ENCODE assay signal across 8 cellular contexts in genomic region chr7:43868681-43869017, GRCh38. TPM values are rescaled to one million over a fixed set of nuclear protein-coding genes. Genes with fewer than 3 reads are reported as not detected.
DNase-seq lines count a peak whose midpoint lies in the region; ATAC-seq and TF ChIP-seq lines count a peak whose summit lies in the region.

No MANE protein-coding gene starts in this region.

- no peaks in the 10 kb centered on the region; the same call in 1 of the 2 replicates for H3K79me2 ChIP-seq in KMS-11 (ENCODE audit: insufficient read depth, low read depth)

- H3K9ac ChIP-seq in KMS-11 (peak overlapping the region; percentile 62; the same call in 1 of the 2 replicates), colonic mucosa (ENCODE audit: low read depth in 2 of 2, low read length in 2 of 2) (peak overlapping the region; percentile 81 to 89)

- H3K4me3 Mint-ChIP-seq in naive B cell: peak overlapping the region; percentile 90 to 98 (median 96)

- peaks cover 16 to 25% (median 22%) of the 10 kb centered on the region in 3 donors for H3K4me1 Mint-ChIP-seq in naive B cell

- intact Hi-C loops in colonic mucosa (cut with DNase I): no loop called here

- ATAC-seq in GM18502 (IDR thresholded peaks at IDR 0.05; ENCODE audit: poor library complexity, unreplicated experiment) (peak; percentile 5), naive B cell (ENCODE audit: low read depth in 2 of 2) (peak in 1 of 2 donors; percentile 0), HG03025 (IDR thresholded peaks at IDR 0.05; ENCODE audit: low FRiP score, unreplicated experiment) (no peak), GM21526 (IDR thresholded peaks at IDR 0.05; ENCODE audit: low FRiP score, unreplicated experiment) (no peak), HG03159 (IDR thresholded peaks at IDR 0.05; ENCODE audit: unreplicated experiment) (no peak)

- H3K9me3 ChIP-seq in colonic mucosa: no peaks in the 10 kb centered on the region

- H3K27ac ChIP-seq in KMS-11: peak overlapping the region; percentile 46; the same call in 1 of the 2 replicates
- peak overlapping the region; percentile 77 for H3K27ac ChIP-seq in colonic mucosa

- peak overlapping the region; percentile 99 for H3K4me2 ChIP-seq in KMS-11

- no peaks in the 10 kb centered on the region for H3K9me3 Mint-ChIP-seq in naive B cell

- H3K27ac Mint-ChIP-seq in naive B cell: peak overlapping the region in 5 of 6 donors; percentile 76 to 89 (median 82)

- H3K36me3 Mint-ChIP-seq in naive B cell: peaks cover 0 to 8% of the 10 kb centered on the region in 2 donors

- H4K20me1 ChIP-seq in KMS-11 (ENCODE audit: insufficient read depth): no peaks in the 10 kb centered on the region

- peak overlapping the region; percentile 84; the same call in 1 of the 2 replicates for H2AFZ ChIP-seq in KMS-11 (ENCODE audit: low read depth)

- peaks cover 18% of the 10 kb centered on the region for H3K4me1 ChIP-seq in KMS-11 (ENCODE audit: low read depth, poor library complexity, severe bottlenecking)
- peaks cover 6% of the 10 kb centered on the region for H3K4me1 ChIP-seq in colonic mucosa

- H3K36me3 ChIP-seq in KMS-11 (ENCODE audit: insufficient read depth) (peaks cover 9% of the 10 kb centered on the region; the same call in 1 of the 2 replicates), colonic mucosa (no peaks in the 10 kb centered on the region)

- no peaks in the 10 kb centered on the region for H3K27me3 Mint-ChIP-seq in naive B cell

- DNase-seq in colonic mucosa (no peak), naive B cell (no peak), NCI-H748 (lab: John Stamatoyannopoulos, UW; ENCODE audit: unreplicated experiment) (no peak)

- H3K4me3 ChIP-seq in KMS-11 (IDR thresholded peaks at IDR 0.05; ENCODE audit: insufficient read depth, low read depth, low read length) (no peak overlapping the region), colonic mucosa (peak overlapping the region; percentile 66)

- H3K27me3 ChIP-seq in KMS-11 (ENCODE audit: insufficient read depth, low read depth) (no peaks in the 10 kb centered on the region; the same call in 1 of the 2 replicates), colonic mucosa (no peaks in the 10 kb centered on the region)

- TF ChIP-seq CTCF in KMS-11 (conservative IDR thresholded peaks at IDR 0.05; ENCODE audit: low read depth, low read length): no peak
- no peak for TF ChIP-seq CTCF in colonic mucosa (IDR thresholded peaks at IDR 0.05)

RNA-seq across cellular contexts. Expression of gene MRPS24, which starts 0.7 kb away (rescaled TPM):
- total RNA-seq in colonic mucosa: 100 to 1,000 TPM; 102 to 160 TPM
- polyA plus RNA-seq in naive B cell (ENCODE audit: low read depth in 6 of 6): 100 to 1,000 TPM; 114 to 144 (median 132) TPM

RNA-seq across cellular contexts. Expression of gene URGCP, which starts 37.7 kb away (rescaled TPM):
- 10 to 100 TPM; 45.5 to 65.7 TPM for total RNA-seq in colonic mucosa
- polyA plus RNA-seq in naive B cell (ENCODE audit: low read depth in 6 of 6): 10 to 100 TPM; 13.5 to 24.0 (median 21.2) TPM

RNA-seq across cellular contexts. Expression of gene UBE2D4, which starts 57.6 kb away (rescaled TPM):
- total RNA-seq in colonic mucosa: 10 to 100 TPM in 1 of 2 donors, 1 to 10 TPM in 1; 8.9 to 12.8 TPM
- 10 to 100 TPM in 4 of 6 donors, 1 to 10 TPM in 2; 7.8 to 20.8 (median 11.1) TPM for polyA plus RNA-seq in naive B cell (ENCODE audit: low read depth in 6 of 6)
